Comparison of ENCODE assay signal across 8 cellular contexts in genomic region chr6:45681860-45682488, GRCh38.
DNase-seq lines count a peak whose midpoint lies in the region; ATAC-seq and TF ChIP-seq lines count a peak whose summit lies in the region.

No MANE protein-coding gene starts in this region.

- H3K4me1 Mint-ChIP-seq in activated naive CD4-positive, alpha-beta T cell treated with anti-CD3 and anti-CD28 coated beads for 36 hours (ENCODE audit: low read depth) = peaks cover 21% of the 10 kb centered on the region

- peaks cover 21% of the 10 kb centered on the region for H3K9me3 Mint-ChIP-seq in activated naive CD4-positive, alpha-beta T cell treated with anti-CD3 and anti-CD28 coated beads for 36 hours

- peaks cover 5% of the 10 kb centered on the region for H3K4me1 ChIP-seq in prostate gland (replicated peaks)

- TF ChIP-seq POLR2A in prostate gland (IDR thresholded peaks at IDR 0.05) = no peak

- 62% methylated on average over 4 of the region's 4 CpGs for WGBS in prostate gland

- no peak for TF ChIP-seq CTCF in prostate gland (IDR thresholded peaks at IDR 0.05)

- H3K27me3 ChIP-seq in prostate gland (replicated peaks; ENCODE audit: insufficient read depth) = no peaks in the 10 kb centered on the region

- intact Hi-C loops in activated naive CD4-positive, alpha-beta T cell treated with anti-CD3 and anti-CD28 coated beads for 36 hours (cut with micrococcal nuclease) = no loop called here
- intact Hi-C loops in prostate gland (cut with DNase I) = no loop called here
- intact Hi-C loops in cardiac septum (cut with DNase I) = no loop called here

- no peaks in the 10 kb centered on the region for H3K36me3 ChIP-seq in prostate gland

- no peaks in the 10 kb centered on the region for H3K27me3 Mint-ChIP-seq in activated naive CD4-positive, alpha-beta T cell treated with anti-CD3 and anti-CD28 coated beads for 36 hours (ENCODE audit: low read depth)

- no peaks in the 10 kb centered on the region for H3K9me3 ChIP-seq in prostate gland

- peak; percentile 90 for ATAC-seq in HG02763 (IDR thresholded peaks at IDR 0.05; ENCODE audit: unreplicated experiment)

- H3K27ac ChIP-seq in prostate gland = no peak overlapping the region

- H3K36me3 Mint-ChIP-seq in activated naive CD4-positive, alpha-beta T cell treated with anti-CD3 and anti-CD28 coated beads for 36 hours (ENCODE audit: low read depth) = peaks cover 2% of the 10 kb centered on the region

- H3K4me3 ChIP-seq in prostate gland = no peak overlapping the region

- CTCF ChIA-PET in activated naive CD4-positive, alpha-beta T cell treated with anti-CD3 and anti-CD28 coated beads for 36 hours (lab: Charles Lee) = interaction anchor here (0.6 kb wide), 1 partner anchor 20 kb away, joined by 3 read pairs; no protein-coding TSS in a partner anchor

- DNase-seq in activated naive CD4-positive, alpha-beta T cell treated with anti-CD3 and anti-CD28 coated beads for 36 hours = peak; percentile 56
- DNase-seq in activated naive CD4-positive, alpha-beta T cell (lab: John Stamatoyannopoulos, UW) = no peak
- peak; percentile 93 for DNase-seq in NOMO-1 treated with dmso at 0.1 percent for 144 hours (lab: John Stamatoyannopoulos, UW; ENCODE audit: unreplicated experiment)
- peak; percentile 17 for DNase-seq in fibroblast of gingiva (ENCODE audit: low read depth)
- DNase-seq in NCI-H2029 (lab: John Stamatoyannopoulos, UW) = no peak
- no peak for DNase-seq in prostate gland (ENCODE audit: low spot score)
- no peak for DNase-seq in cardiac septum (ENCODE audit: low spot score)

- no peak overlapping the region for H3K27ac Mint-ChIP-seq in activated naive CD4-positive, alpha-beta T cell treated with anti-CD3 and anti-CD28 coated beads for 36 hours

- H3K4me3 Mint-ChIP-seq in activated naive CD4-positive, alpha-beta T cell treated with anti-CD3 and anti-CD28 coated beads for 36 hours = no peak overlapping the region

Comparison
In these comparisons a context has a peak if more than half of its experiments do, and no peak if none do; other contexts are left out.
1. DNase-seq: peak in activated naive CD4-positive, alpha-beta T cell treated with anti-CD3 and anti-CD28 coated beads for 36 hours (single experiment), NOMO-1 treated with dmso at 0.1 percent for 144 hours (single experiment) and fibroblast of gingiva (single experiment); none in activated naive CD4-positive, alpha-beta T cell (0 of 4), NCI-H2029 (single experiment), prostate gland (single experiment) and cardiac septum (single experiment).